In the genomic region with DNA sequence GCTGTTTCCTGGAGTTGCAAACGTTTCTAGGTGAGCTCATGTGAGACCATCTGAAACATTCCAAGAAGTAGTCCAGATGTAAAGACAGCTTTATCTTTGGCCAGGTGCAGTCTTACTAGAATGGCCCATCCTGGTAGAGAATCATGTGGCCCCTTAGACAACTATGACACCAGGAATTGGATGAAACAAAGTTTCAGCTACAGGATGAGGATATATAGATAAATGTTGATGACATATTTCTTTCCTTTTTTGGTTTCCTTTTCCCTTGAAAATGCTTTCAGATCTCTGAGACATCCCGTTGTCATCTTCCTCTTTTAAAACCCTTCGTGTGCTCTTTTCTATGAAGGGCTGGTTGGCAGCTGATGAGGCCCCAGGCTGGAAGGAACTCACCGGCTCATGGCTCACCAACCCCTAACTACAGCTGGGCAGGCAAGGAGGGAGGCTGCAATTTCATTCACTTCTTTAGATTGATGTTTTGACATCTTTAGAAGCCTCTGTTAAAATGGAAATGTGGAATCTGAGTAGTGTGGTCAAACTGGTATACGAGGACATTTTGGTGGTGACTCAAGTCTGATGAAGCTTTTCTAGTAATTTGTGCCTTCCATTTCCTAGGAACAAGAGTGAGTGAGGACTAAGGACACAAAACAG, we compare ENCODE assay signal across 8 cellular contexts.
DNase-seq lines count a peak whose midpoint lies in the region; ATAC-seq, FAIRE-seq and TF ChIP-seq lines count a peak whose summit lies in the region.

No MANE protein-coding gene starts in this region.

- H3K4me3 ChIP-seq in NB4 (ENCODE audit: low read depth, low read length) (no peak overlapping the region), kidney (ENCODE audit: low read length in 2 of 2) (no peak overlapping the region)

- DNase-seq in EL (peak; percentile 43), NB4 (ENCODE audit: low read depth) (peak; percentile 69), neural crest cell (ENCODE audit: low read depth, low spot score) (no peak), kidney (no peak), AG08396 (ENCODE audit: low spot score) (no peak), cerebellar nuclear complex (lab: John Stamatoyannopoulos, UW) (no peak)
- peak; percentile 41 for DNase-seq in activated naive CD8-positive, alpha-beta T cell treated with anti-CD3 and anti-CD28 coated beads, Interleukin-2, amount 50 U/mL, for 24 hours

- ATAC-seq in activated naive CD8-positive, alpha-beta T cell treated with anti-CD3 and anti-CD28 coated beads, Interleukin-2, amount 50 U/mL, for 24 hours = peak; percentile 77
- no peak for ATAC-seq in HG03460 (IDR thresholded peaks at IDR 0.05; ENCODE audit: unreplicated experiment)

- no peak overlapping the region for H3K9ac ChIP-seq in kidney (ENCODE audit: low read length in 2 of 2)

- no peak overlapping the region for H3K27ac ChIP-seq in kidney (ENCODE audit: low read depth in 2 of 2, low read length in 2 of 2)

- TF ChIP-seq POLR2A in NB4 (IDR thresholded peaks at IDR 0.05; ENCODE audit: extremely low read depth, insufficient read length) = no peak

- H3K4me1 ChIP-seq in kidney (ENCODE audit: control insufficient read depth in 1 of 2, insufficient read depth in 1 of 2, low read depth in 1 of 2, low read length in 2 of 2) = peaks cover 2 to 6% of the 10 kb centered on the region in 2 donors

- H3K36me3 ChIP-seq in kidney (ENCODE audit: control insufficient read depth in 1 of 2, insufficient read depth in 2 of 2, low read length in 2 of 2) = no peaks in the 10 kb centered on the region

- peak overlapping the region; percentile 97 for H3K27ac Mint-ChIP-seq in activated naive CD8-positive, alpha-beta T cell treated with anti-CD3 and anti-CD28 coated beads, Interleukin-2, amount 50 U/mL, for 24 hours
- H3K27ac Mint-ChIP-seq in neural crest cell (ENCODE audit: unreplicated experiment) = peak overlapping the region; percentile 48

- no peaks in the 10 kb centered on the region for H3K9me3 ChIP-seq in kidney (ENCODE audit: control insufficient read depth in 1 of 2, low read length in 2 of 2)

- H3K36me3 Mint-ChIP-seq in activated naive CD8-positive, alpha-beta T cell treated with anti-CD3 and anti-CD28 coated beads, Interleukin-2, amount 50 U/mL, for 24 hours (ENCODE audit: low read depth) = no peaks in the 10 kb centered on the region
- no peaks in the 10 kb centered on the region for H3K36me3 Mint-ChIP-seq in neural crest cell (ENCODE audit: low read depth)

- TF ChIP-seq CTCF in NB4 (IDR thresholded peaks at IDR 0.05; ENCODE audit: low read depth, low read length) (no peak), neural crest cell (conservative IDR thresholded peaks at IDR 0.05) (no peak), kidney (IDR thresholded peaks at IDR 0.05; ENCODE audit: borderline replicate concordance, extremely low read depth, insufficient read depth) (no peak)

- peak overlapping the region; percentile 64 for H3K4me3 Mint-ChIP-seq in activated naive CD8-positive, alpha-beta T cell treated with anti-CD3 and anti-CD28 coated beads, Interleukin-2, amount 50 U/mL, for 24 hours
- no peak overlapping the region for H3K4me3 Mint-ChIP-seq in neural crest cell

- no peaks in the 10 kb centered on the region for H3K9me3 Mint-ChIP-seq in activated naive CD8-positive, alpha-beta T cell treated with anti-CD3 and anti-CD28 coated beads, Interleukin-2, amount 50 U/mL, for 24 hours
- no peaks in the 10 kb centered on the region for H3K9me3 Mint-ChIP-seq in neural crest cell

- peaks cover 63% of the 10 kb centered on the region for H3K4me1 Mint-ChIP-seq in activated naive CD8-positive, alpha-beta T cell treated with anti-CD3 and anti-CD28 coated beads, Interleukin-2, amount 50 U/mL, for 24 hours
- H3K4me1 Mint-ChIP-seq in neural crest cell = peaks cover 24% of the 10 kb centered on the region

- H3K27me3 Mint-ChIP-seq in activated naive CD8-positive, alpha-beta T cell treated with anti-CD3 and anti-CD28 coated beads, Interleukin-2, amount 50 U/mL, for 24 hours = peaks cover 12% of the 10 kb centered on the region
- no peaks in the 10 kb centered on the region for H3K27me3 Mint-ChIP-seq in neural crest cell (ENCODE audit: low read depth)

- intact Hi-C loops in kidney (cut with DNase I) = no loop called here

- FAIRE-seq in kidney (lab: Jason Lieb, UNC) = no peak

Comparison
In these comparisons a context has a peak if more than half of its experiments do, and no peak if none do; other contexts are left out.
1. DNase-seq: peak in EL (single experiment), NB4 (single experiment) and activated naive CD8-positive, alpha-beta T cell treated with anti-CD3 and anti-CD28 coated beads, Interleukin-2, amount 50 U/mL, for 24 hours (single experiment); none in neural crest cell (single experiment), kidney (single experiment), AG08396 (single experiment) and cerebellar nuclear complex (0 of 2).